Comparison of ENCODE assay signal across 1 cellular context in the genomic region with DNA sequence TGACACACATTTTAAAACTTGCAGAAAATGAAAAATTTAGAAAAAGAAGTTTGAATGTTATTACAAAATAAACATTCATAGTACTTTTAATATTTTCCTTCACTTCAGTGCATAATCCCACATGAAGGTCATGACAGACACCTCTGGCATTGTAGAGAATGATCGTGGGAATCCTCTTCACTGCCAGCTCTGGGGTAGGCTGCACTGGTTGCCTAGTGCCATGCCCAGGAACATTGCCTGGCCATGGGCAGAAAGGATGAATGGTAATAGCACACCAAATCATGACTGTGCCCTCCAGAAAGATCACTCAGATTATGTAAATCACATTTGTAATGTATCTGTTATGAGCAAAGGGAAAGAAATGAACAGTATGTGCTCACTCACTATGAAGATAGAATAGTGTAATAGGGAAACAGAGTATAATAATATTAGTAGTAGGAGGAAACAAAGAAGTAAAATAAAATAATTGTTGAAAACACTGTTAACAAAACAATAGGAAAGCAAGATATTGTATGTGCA.
TF ChIP-seq lines count a peak whose summit lies in the region.

No MANE protein-coding gene starts in this region.

TF ChIP-seq in neural cell, 6 proteins besides CTCF, POLR2A, EP300 and RAD21:
- TF ChIP-seq, protein P1, sequence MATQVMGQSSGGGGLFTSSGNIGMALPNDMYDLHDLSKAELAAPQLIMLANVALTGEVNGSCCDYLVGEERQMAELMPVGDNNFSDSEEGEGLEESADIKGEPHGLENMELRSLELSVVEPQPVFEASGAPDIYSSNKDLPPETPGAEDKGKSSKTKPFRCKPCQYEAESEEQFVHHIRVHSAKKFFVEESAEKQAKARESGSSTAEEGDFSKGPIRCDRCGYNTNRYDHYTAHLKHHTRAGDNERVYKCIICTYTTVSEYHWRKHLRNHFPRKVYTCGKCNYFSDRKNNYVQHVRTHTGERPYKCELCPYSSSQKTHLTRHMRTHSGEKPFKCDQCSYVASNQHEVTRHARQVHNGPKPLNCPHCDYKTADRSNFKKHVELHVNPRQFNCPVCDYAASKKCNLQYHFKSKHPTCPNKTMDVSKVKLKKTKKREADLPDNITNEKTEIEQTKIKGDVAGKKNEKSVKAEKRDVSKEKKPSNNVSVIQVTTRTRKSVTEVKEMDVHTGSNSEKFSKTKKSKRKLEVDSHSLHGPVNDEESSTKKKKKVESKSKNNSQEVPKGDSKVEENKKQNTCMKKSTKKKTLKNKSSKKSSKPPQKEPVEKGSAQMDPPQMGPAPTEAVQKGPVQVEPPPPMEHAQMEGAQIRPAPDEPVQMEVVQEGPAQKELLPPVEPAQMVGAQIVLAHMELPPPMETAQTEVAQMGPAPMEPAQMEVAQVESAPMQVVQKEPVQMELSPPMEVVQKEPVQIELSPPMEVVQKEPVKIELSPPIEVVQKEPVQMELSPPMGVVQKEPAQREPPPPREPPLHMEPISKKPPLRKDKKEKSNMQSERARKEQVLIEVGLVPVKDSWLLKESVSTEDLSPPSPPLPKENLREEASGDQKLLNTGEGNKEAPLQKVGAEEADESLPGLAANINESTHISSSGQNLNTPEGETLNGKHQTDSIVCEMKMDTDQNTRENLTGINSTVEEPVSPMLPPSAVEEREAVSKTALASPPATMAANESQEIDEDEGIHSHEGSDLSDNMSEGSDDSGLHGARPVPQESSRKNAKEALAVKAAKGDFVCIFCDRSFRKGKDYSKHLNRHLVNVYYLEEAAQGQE (IDR thresholded peaks at IDR 0.05; ENCODE audit: borderline replicate concordance) = no peak
- no peak for TF ChIP-seq TAF1 (IDR thresholded peaks at IDR 0.05; ENCODE audit: low read depth)
- TF ChIP-seq MXI1 (conservative IDR thresholded peaks at IDR 0.05; ENCODE audit: poor library complexity, severe bottlenecking) = no peak
